In genomic region chr5:83547156-83547555, GRCh38 we compare ENCODE assay signal across 17 cellular contexts.
A peak's percentile ranks its signal among the peaks of the same experiment; 100 is the strongest.
DNase-seq lines count a peak whose midpoint lies in the region; ATAC-seq, FAIRE-seq and TF ChIP-seq lines count a peak whose summit lies in the region.
"Had no signal": no experiment of that assay in that cellular context is flagged by ENCODE, and none has a peak within 500 bp of the region (broad histone marks: within the 10 kb centered on the region; RNA-seq: fewer than 3 reads in every experiment).

No MANE protein-coding gene starts in this region.

- FAIRE-seq in astrocyte (lab: Jason Lieb, UNC), result peak; percentile 78
- FAIRE-seq in pancreas (lab: Jason Lieb, UNC), result no peak
- FAIRE-seq: GM12892 had no signal

- H3K27me3 Mint-ChIP-seq in astrocyte (ENCODE audit: low read depth, unreplicated experiment), result no peaks in the 10 kb centered on the region

- no peak overlapping the region for H2BK5ac ChIP-seq in mesendoderm (ENCODE audit: low read length)

- H2AFZ ChIP-seq in GM23248, result no peak overlapping the region
- no peak overlapping the region for H2AFZ ChIP-seq in astrocyte (ENCODE audit: low read depth, low read length)

- H4K5ac ChIP-seq in mesendoderm (ENCODE audit: low read length), result no peak overlapping the region

- no peaks in the 10 kb centered on the region for H3K4me1 Mint-ChIP-seq in astrocyte (ENCODE audit: low read depth, unreplicated experiment)

- no peak overlapping the region for H3K23ac ChIP-seq in mesendoderm (ENCODE audit: low read length)

- H3K27ac ChIP-seq in GM23248, result peak overlapping the region; percentile 73
- peak overlapping the region; percentile 36 for H3K27ac ChIP-seq in astrocyte (ENCODE audit: low read depth, low read length)
- no peak overlapping the region for H3K27ac ChIP-seq in mesendoderm (ENCODE audit: low read depth, low read length)
- H3K27ac ChIP-seq in A673 (ENCODE audit: low read depth, low read length, poor library complexity, severe bottlenecking), result no peak overlapping the region
- H3K27ac ChIP-seq in pancreas, result no peak overlapping the region
- H3K27ac ChIP-seq: BLaER1 treated with 17β-estradiol and CSF1 and Interleukin-3, amounts not matched to agents 10 nM and 100 nM had no signal

- no peak overlapping the region for H2AK5ac ChIP-seq in mesendoderm (ENCODE audit: low read length)

- H3K4me1 ChIP-seq in GM23248 (ENCODE audit: insufficient read depth) (peaks cover 46% of the 10 kb centered on the region), astrocyte (ENCODE audit: insufficient read depth, low read length) (peaks cover 14% of the 10 kb centered on the region), mesendoderm (ENCODE audit: control insufficient read depth, low read depth, low read length) (no peaks in the 10 kb centered on the region), A673 (ENCODE audit: insufficient read depth, low read length, poor library complexity, severe bottlenecking) (no peaks in the 10 kb centered on the region), pancreas (no peaks in the 10 kb centered on the region)
- H3K4me1 ChIP-seq: BLaER1 treated with 17β-estradiol and CSF1 and Interleukin-3, amounts not matched to agents 10 nM and 100 nM had no signal

- no peak overlapping the region for H4K8ac ChIP-seq in mesendoderm (ENCODE audit: low read depth, low read length)

- H3K9me3 ChIP-seq in GM23248 (ENCODE audit: low read depth), result no peaks in the 10 kb centered on the region
- H3K9me3 ChIP-seq in astrocyte (ENCODE audit: insufficient read depth, low read depth, low read length), result no peaks in the 10 kb centered on the region
- H3K9me3 ChIP-seq in A673 (ENCODE audit: low read depth, low read length, poor library complexity, severe bottlenecking), result no peaks in the 10 kb centered on the region
- no peaks in the 10 kb centered on the region for H3K9me3 ChIP-seq in pancreas
- H3K9me3 ChIP-seq: BLaER1 treated with 17β-estradiol and CSF1 and Interleukin-3, amounts not matched to agents 10 nM and 100 nM had no signal

- H2BK15ac ChIP-seq in mesendoderm (replicated peaks; ENCODE audit: low read depth), result no peak overlapping the region

- peaks cover 59% of the 10 kb centered on the region for H3F3A ChIP-seq in GM23248 (ENCODE audit: insufficient read depth)

- H3K36me3 ChIP-seq in GM23248 (ENCODE audit: low read depth) (peaks cover 18% of the 10 kb centered on the region), astrocyte (ENCODE audit: insufficient read depth, low read length) (peaks cover 68% of the 10 kb centered on the region), mesendoderm (ENCODE audit: control insufficient read depth, insufficient read depth, low read length) (peaks cover 1% of the 10 kb centered on the region), A673 (ENCODE audit: insufficient read depth, low read length, poor library complexity, severe bottlenecking) (no peaks in the 10 kb centered on the region), pancreas (no peaks in the 10 kb centered on the region)
- H3K36me3 ChIP-seq: BLaER1 treated with 17β-estradiol and CSF1 and Interleukin-3, amounts not matched to agents 10 nM and 100 nM had no signal

- H3K4me3 Mint-ChIP-seq in astrocyte (ENCODE audit: unreplicated experiment), result no peak overlapping the region

- in situ Hi-C loops in GM23248 (cut with MboI), result no loop called here

- H3K79me1 ChIP-seq in mesendoderm (ENCODE audit: low read length), result peaks cover 2% of the 10 kb centered on the region

- H3K4me2 ChIP-seq in GM23248 (ENCODE audit: unreplicated experiment) (no peak overlapping the region), astrocyte (ENCODE audit: low read length) (no peak overlapping the region), mesendoderm (ENCODE audit: low read length) (no peak overlapping the region)
- H3K4me2 ChIP-seq: BLaER1 treated with 17β-estradiol and CSF1 and Interleukin-3, amounts not matched to agents 10 nM and 100 nM had no signal

- H3K27ac Mint-ChIP-seq in astrocyte (ENCODE audit: unreplicated experiment), result no peak overlapping the region

- H2BK120ac ChIP-seq in mesendoderm (ENCODE audit: low read depth, low read length), result no peak overlapping the region

- no TSS peak for BruUV-seq in A673 (replicated peaks; lab: Mats Ljungman, UMichigan)

- no peak overlapping the region for H3K9ac ChIP-seq in GM23248
- H3K9ac ChIP-seq in astrocyte (ENCODE audit: low read length), result no peak overlapping the region
- no peak overlapping the region for H3K9ac ChIP-seq in mesendoderm (ENCODE audit: low read length)
- H3K9ac ChIP-seq: BLaER1 treated with 17β-estradiol and CSF1 and Interleukin-3, amounts not matched to agents 10 nM and 100 nM had no signal

- no peak overlapping the region for H3K4ac ChIP-seq in mesendoderm (ENCODE audit: low read depth, low read length)

- H3K9me3 Mint-ChIP-seq in astrocyte (ENCODE audit: unreplicated experiment), result no peaks in the 10 kb centered on the region

- H3K27me3 ChIP-seq in GM23248 (replicated peaks; ENCODE audit: insufficient read depth) (no peaks in the 10 kb centered on the region), astrocyte (ENCODE audit: insufficient read depth, low read length) (no peaks in the 10 kb centered on the region), mesendoderm (ENCODE audit: insufficient read depth, low read length, poor library complexity) (no peaks in the 10 kb centered on the region), A673 (replicated peaks; ENCODE audit: insufficient read depth, low read depth, low read length, poor library complexity) (no peaks in the 10 kb centered on the region), pancreas (no peaks in the 10 kb centered on the region)
- H3K27me3 ChIP-seq: BLaER1 treated with 17β-estradiol and CSF1 and Interleukin-3, amounts not matched to agents 10 nM and 100 nM had no signal

- no peak for ATAC-seq in pancreas
- no peak for ATAC-seq in GM18907 (IDR thresholded peaks at IDR 0.05; ENCODE audit: unreplicated experiment)
- ATAC-seq: Panc1 had no signal

- H3K4me3 ChIP-seq in GM23248, result no peak overlapping the region
- H3K4me3 ChIP-seq in astrocyte (ENCODE audit: insufficient read depth, low read depth, low read length), result no peak overlapping the region
- no peak overlapping the region for H3K4me3 ChIP-seq in mesendoderm (ENCODE audit: low read length)
- no peak overlapping the region for H3K4me3 ChIP-seq in A673 (ENCODE audit: low read depth, low read length, poor library complexity, severe bottlenecking)
- H3K4me3 ChIP-seq in pancreas, result no peak overlapping the region
- H3K4me3 ChIP-seq: BLaER1 treated with 17β-estradiol and CSF1 and Interleukin-3, amounts not matched to agents 10 nM and 100 nM had no signal

- H3K56ac ChIP-seq in mesendoderm (ENCODE audit: low read length), result no peak overlapping the region

- POLR2A ChIA-PET in A673 (lab: Charles Lee; ENCODE audit: low non-redundant PET), result no interaction called here

- no peaks in the 10 kb centered on the region for H4K20me1 ChIP-seq in GM23248 (ENCODE audit: insufficient read depth)
- H4K20me1 ChIP-seq in astrocyte (ENCODE audit: insufficient read depth, low read length), result peaks cover 39% of the 10 kb centered on the region
- H4K20me1 ChIP-seq: BLaER1 treated with 17β-estradiol and CSF1 and Interleukin-3, amounts not matched to agents 10 nM and 100 nM had no signal

- intact Hi-C loops in A673 (cut with micrococcal nuclease; ENCODE audit: unreplicated experiment) (no loop called here), pancreas (cut with DNase I) (no loop called here)

- H3K79me2 ChIP-seq in GM23248 (ENCODE audit: insufficient read depth) (peaks cover 6% of the 10 kb centered on the region; the same call in 1 of the 2 replicates), astrocyte (ENCODE audit: insufficient read depth, low read length) (peaks cover 35% of the 10 kb centered on the region), mesendoderm (ENCODE audit: control insufficient read depth, insufficient read depth, low read length) (peaks cover 2% of the 10 kb centered on the region)

- DNase-seq in GM23248 (peak; percentile 63), astrocyte (ENCODE audit: low read depth) (peak; percentile 89), mesendoderm (peak; percentile 23), A673 (ENCODE audit: low spot score) (no peak), T1000 (lab: John Stamatoyannopoulos, UW) (no peak), pancreas (no peak)
- DNase-seq: DND-41, GDM1, GOT3, KBM-7, NCI-H1436, NCI-H2029 treated with DMSO at 0.1 percent for 48 hours, NCI-H510A had no signal

- H3K36me3 Mint-ChIP-seq in astrocyte (ENCODE audit: low read depth, unreplicated experiment), result peaks cover 16% of the 10 kb centered on the region

- no peaks in the 10 kb centered on the region for H3K9me2 ChIP-seq in GM23248 (ENCODE audit: insufficient read depth)

- 3 to 15% methylated on average over 1 of the region's 1 CpG for WGBS in GM23248 (ENCODE audit: low coverage in 1 of 2, low lambda C conversion rate in 2 of 2, missing lambda C conversion rate in 2 of 2), 2 experiments
- WGBS in mesendoderm (ENCODE audit: extremely low coverage, insufficient coverage, low lambda C conversion rate), result no CpG with 5 or more reads among the region's 1 CpG
- WGBS in pancreas, 2 donors, result 82 to 85% methylated on average over 1 of the region's 1 CpG

- CTCF ChIA-PET in A673 (lab: Charles Lee), result no interaction called here

- TF ChIP-seq CTCF in astrocyte (IDR thresholded peaks at IDR 0.05; ENCODE audit: insufficient read depth, low read depth, low read length) (no peak), A673 (conservative IDR thresholded peaks at IDR 0.05; ENCODE audit: low read depth, low read length) (no peak), pancreas (IDR thresholded peaks at IDR 0.05) (no peak)

- H3K18ac ChIP-seq in mesendoderm (ENCODE audit: low read length), result no peak overlapping the region

Comparison
In these comparisons a context has a peak if more than half of its experiments do, and no peak if none do; other contexts are left out.
1. DNase-seq: peak in GM23248 (single experiment), astrocyte (single experiment) and mesendoderm (single experiment); none in A673 (single experiment), T1000 (single experiment) and pancreas (0 of 6).
2. H3K27ac ChIP-seq: peak in GM23248 (single experiment) and astrocyte (single experiment); none in mesendoderm (single experiment), A673 (single experiment) and pancreas (0 of 4).